8 cellular contexts compared by ENCODE assay signal in genomic region chr3:40309925-40310635, GRCh38. TPM values are rescaled to one million over a fixed set of nuclear protein-coding genes. Genes with fewer than 3 reads are reported as not detected.
DNase-seq lines count a peak whose midpoint lies in the region; ATAC-seq and TF ChIP-seq lines count a peak whose summit lies in the region.

No MANE protein-coding gene starts in this region.

- H3K4me1 Mint-ChIP-seq in neural crest cell, result peaks cover 25% of the 10 kb centered on the region

- TF ChIP-seq CTCF in foreskin keratinocyte (conservative IDR thresholded peaks at IDR 0.05) (no peak), neural crest cell (conservative IDR thresholded peaks at IDR 0.05) (no peak), GM20000 (IDR thresholded peaks at IDR 0.05; ENCODE audit: extremely low read depth, missing control alignments) (no peak)

- H3K4me1 ChIP-seq in foreskin keratinocyte, result peaks cover 7% of the 10 kb centered on the region

- peak overlapping the region; percentile 99 for H3K27ac Mint-ChIP-seq in neural crest cell (ENCODE audit: unreplicated experiment)

- H3K27me3 ChIP-seq in MG63, result no peaks in the 10 kb centered on the region
- H3K27me3 ChIP-seq in foreskin keratinocyte, result no peaks in the 10 kb centered on the region

- peak overlapping the region; percentile 100 for H3K4me3 Mint-ChIP-seq in neural crest cell

- ATAC-seq in foreskin keratinocyte, result peak; percentile 32

- H3K36me3 ChIP-seq in MG63, result peaks cover 22% of the 10 kb centered on the region

- peaks cover 2% of the 10 kb centered on the region for H3K36me3 Mint-ChIP-seq in neural crest cell (ENCODE audit: low read depth)

- peak; percentile 34 for DNase-seq in NCI-H2171 treated with DMSO at 0.1 percent for 48 hours (lab: John Stamatoyannopoulos, UW)
- no peak for DNase-seq in NCI-H2171 (lab: John Stamatoyannopoulos, UW)
- peak; percentile 31 for DNase-seq in HCEC 1CT
- DNase-seq in MG63, result peak; percentile 35
- DNase-seq in activated effector memory CD4-positive, alpha-beta T cell treated with anti-CD3 and anti-CD28 coated beads, Interleukin-2, amount 50 U/mL, for 16 hours, result peak; percentile 80
- no peak for DNase-seq in foreskin keratinocyte
- DNase-seq in neural crest cell (ENCODE audit: low read depth, low spot score), result peak; percentile 44
- no peak for DNase-seq in GM20000 (ENCODE audit: low spot score)

- H3K27ac ChIP-seq in foreskin keratinocyte, result peak overlapping the region; percentile 55

- H3K27me3 Mint-ChIP-seq in neural crest cell (ENCODE audit: low read depth), result no peaks in the 10 kb centered on the region

- H3K9me3 ChIP-seq in MG63, result no peaks in the 10 kb centered on the region

- peak overlapping the region; percentile 94 for H3K4me3 ChIP-seq in MG63

- H3K9me3 Mint-ChIP-seq in neural crest cell, result no peaks in the 10 kb centered on the region

RNA-seq across cellular contexts. Expression of gene EIF1B, which starts 0.6 kb away (rescaled TPM):
- 11.8 and 16.2 TPM in 2 replicates for total RNA-seq in MG63 (2014; rRNA removed; shearing (Covaris generic); ENCODE audit: low replicate concordance)
- total RNA-seq in foreskin keratinocyte (21.9 and 22.6 TPM in 2 replicates), neural crest cell (85.6 and 91.3 TPM in 2 replicates)
- polyA plus RNA-seq in foreskin keratinocyte, result 40.5 and 44.9 TPM in 2 replicates

Comparison
In these comparisons a context has a peak if more than half of its experiments do, and no peak if none do; other contexts are left out.
1. DNase-seq: peak in NCI-H2171 treated with DMSO at 0.1 percent for 48 hours (single experiment), HCEC 1CT (single experiment), MG63 (single experiment), activated effector memory CD4-positive, alpha-beta T cell treated with anti-CD3 and anti-CD28 coated beads, Interleukin-2, amount 50 U/mL, for 16 hours (single experiment) and neural crest cell (single experiment); none in NCI-H2171 (single experiment), foreskin keratinocyte (0 of 2) and GM20000 (single experiment).